Comparison of ENCODE assay signal across 1 cellular context in genomic region chr2:208466133-208466919, GRCh38.
TF ChIP-seq lines count a peak whose summit lies in the region.

No MANE protein-coding gene starts in this region.

TF ChIP-seq in GM23338, 12 proteins besides CTCF, POLR2A, EP300 and RAD21 (continued from another document):
- TF ChIP-seq, protein P1, sequence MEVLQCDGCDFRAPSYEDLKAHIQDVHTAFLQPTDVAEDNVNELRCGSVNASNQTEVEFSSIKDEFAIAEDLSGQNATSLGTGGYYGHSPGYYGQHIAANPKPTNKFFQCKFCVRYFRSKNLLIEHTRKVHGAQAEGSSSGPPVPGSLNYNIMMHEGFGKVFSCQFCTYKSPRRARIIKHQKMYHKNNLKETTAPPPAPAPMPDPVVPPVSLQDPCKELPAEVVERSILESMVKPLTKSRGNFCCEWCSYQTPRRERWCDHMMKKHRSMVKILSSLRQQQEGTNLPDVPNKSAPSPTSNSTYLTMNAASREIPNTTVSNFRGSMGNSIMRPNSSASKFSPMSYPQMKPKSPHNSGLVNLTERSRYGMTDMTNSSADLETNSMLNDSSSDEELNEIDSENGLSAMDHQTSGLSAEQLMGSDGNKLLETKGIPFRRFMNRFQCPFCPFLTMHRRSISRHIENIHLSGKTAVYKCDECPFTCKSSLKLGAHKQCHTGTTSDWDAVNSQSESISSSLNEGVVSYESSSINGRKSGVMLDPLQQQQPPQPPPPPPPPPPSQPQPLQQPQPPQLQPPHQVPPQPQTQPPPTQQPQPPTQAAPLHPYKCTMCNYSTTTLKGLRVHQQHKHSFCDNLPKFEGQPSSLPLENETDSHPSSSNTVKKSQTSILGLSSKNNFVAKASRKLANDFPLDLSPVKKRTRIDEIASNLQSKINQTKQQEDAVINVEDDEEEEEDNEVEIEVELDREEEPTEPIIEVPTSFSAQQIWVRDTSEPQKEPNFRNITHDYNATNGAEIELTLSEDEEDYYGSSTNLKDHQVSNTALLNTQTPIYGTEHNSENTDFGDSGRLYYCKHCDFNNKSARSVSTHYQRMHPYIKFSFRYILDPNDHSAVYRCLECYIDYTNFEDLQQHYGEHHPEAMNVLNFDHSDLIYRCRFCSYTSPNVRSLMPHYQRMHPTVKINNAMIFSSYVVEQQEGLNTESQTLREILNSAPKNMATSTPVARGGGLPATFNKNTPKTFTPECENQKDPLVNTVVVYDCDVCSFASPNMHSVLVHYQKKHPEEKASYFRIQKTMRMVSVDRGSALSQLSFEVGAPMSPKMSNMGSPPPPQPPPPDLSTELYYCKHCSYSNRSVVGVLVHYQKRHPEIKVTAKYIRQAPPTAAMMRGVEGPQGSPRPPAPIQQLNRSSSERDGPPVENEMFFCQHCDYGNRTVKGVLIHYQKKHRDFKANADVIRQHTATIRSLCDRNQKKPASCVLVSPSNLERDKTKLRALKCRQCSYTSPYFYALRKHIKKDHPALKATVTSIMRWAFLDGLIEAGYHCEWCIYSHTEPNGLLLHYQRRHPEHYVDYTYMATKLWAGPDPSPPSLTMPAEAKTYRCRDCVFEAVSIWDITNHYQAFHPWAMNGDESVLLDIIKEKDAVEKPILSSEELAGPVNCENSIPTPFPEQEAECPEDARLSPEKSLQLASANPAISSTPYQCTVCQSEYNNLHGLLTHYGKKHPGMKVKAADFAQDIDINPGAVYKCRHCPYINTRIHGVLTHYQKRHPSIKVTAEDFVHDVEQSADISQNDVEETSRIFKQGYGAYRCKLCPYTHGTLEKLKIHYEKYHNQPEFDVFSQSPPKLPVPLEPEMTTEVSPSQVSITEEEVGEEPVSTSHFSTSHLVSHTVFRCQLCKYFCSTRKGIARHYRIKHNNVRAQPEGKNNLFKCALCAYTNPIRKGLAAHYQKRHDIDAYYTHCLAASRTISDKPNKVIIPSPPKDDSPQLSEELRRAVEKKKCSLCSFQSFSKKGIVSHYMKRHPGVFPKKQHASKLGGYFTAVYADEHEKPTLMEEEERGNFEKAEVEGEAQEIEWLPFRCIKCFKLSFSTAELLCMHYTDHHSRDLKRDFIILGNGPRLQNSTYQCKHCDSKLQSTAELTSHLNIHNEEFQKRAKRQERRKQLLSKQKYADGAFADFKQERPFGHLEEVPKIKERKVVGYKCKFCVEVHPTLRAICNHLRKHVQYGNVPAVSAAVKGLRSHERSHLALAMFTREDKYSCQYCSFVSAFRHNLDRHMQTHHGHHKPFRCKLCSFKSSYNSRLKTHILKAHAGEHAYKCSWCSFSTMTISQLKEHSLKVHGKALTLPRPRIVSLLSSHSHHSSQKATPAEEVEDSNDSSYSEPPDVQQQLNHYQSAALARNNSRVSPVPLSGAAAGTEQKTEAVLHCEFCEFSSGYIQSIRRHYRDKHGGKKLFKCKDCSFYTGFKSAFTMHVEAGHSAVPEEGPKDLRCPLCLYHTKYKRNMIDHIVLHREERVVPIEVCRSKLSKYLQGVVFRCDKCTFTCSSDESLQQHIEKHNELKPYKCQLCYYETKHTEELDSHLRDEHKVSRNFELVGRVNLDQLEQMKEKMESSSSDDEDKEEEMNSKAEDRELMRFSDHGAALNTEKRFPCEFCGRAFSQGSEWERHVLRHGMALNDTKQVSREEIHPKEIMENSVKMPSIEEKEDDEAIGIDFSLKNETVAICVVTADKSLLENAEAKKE (CRISPR knock-in tag; IDR thresholded peaks at IDR 0.05) = no peak
- TF ChIP-seq ZNF114 (CRISPR knock-in tag; IDR thresholded peaks at IDR 0.05) = no peak
- no peak for TF ChIP-seq POLR2AphosphoS5 (IDR thresholded peaks at IDR 0.05; ENCODE audit: low read depth)
- no peak for TF ChIP-seq ZNF331 (CRISPR knock-in tag; IDR thresholded peaks at IDR 0.05; ENCODE audit: low read depth)
- no peak for TF ChIP-seq CREB1 (CRISPR knock-in tag; IDR thresholded peaks at IDR 0.05; ENCODE audit: low read depth)
- no peak for TF ChIP-seq EZH2phosphoT487 (IDR thresholded peaks at IDR 0.05; ENCODE audit: unreplicated experiment)
- no peak for TF ChIP-seq NANOG (IDR thresholded peaks at IDR 0.05; ENCODE audit: borderline replicate concordance)
- TF ChIP-seq JUNB (IDR thresholded peaks at IDR 0.05; ENCODE audit: unreplicated experiment) = no peak
